8 cellular contexts compared by ENCODE assay signal in the genomic region with DNA sequence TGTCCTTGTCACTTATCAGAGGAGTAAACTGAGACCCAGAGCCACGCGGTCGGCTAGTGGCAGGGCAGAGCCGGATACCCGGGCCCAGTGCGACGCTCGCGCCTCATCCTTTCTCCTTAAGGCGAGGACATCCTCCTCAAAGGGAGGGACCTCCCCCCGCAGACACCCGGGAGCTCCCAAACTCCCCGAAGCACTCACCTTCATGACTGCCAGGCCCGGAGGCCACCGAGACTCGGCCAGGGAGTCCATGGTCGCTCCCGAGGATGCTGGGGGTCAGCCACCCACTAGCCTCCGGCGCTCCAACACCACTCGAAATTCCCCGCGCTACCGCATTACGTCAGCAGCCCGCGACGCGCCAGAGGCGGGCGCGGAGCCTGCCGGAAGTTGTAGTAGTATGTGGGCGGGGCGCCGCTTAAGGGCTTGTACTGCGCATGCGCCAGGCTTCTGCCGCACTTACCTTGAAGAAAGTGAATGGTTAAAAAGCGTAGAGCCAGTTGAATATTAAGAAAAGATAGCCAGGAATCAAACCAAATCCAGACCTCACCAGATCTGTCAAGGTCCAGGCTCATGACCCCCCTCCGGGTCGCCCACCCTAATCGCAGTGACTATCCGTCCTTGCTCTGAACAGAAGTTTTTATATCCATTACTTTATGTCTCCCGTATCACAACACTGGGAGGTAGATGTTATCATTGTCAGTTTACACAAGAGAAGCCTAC. TPM values are rescaled to one million over a fixed set of nuclear protein-coding genes. Genes with fewer than 3 reads are reported as not detected.
DNase-seq lines count a peak whose midpoint lies in the region; ATAC-seq and TF ChIP-seq lines count a peak whose summit lies in the region.

Gene RAD18 (minus strand): TSS at position 336 of the 717 bp plus-strand sequence. CDS start 87 bp downstream, at position 249.

- H3K9ac ChIP-seq in muscle layer of colon (ENCODE audit: low read length) = peak within 1 kb of the TSS; percentile 57

- 1% methylated on average over 44 to 45 of the region's 45 CpGs for WGBS in esophagus, 2 donors

- H3K4me1 ChIP-seq in esophagus (ENCODE audit: control insufficient read depth in 2 of 2, insufficient read depth in 2 of 2, low read length in 1 of 2) = no peaks in the 10 kb centered on the region
- peaks cover 13% of the 10 kb centered on the region for H3K4me1 ChIP-seq in muscle layer of colon (ENCODE audit: insufficient read depth, low read length)

- H3K27ac ChIP-seq in esophagus (ENCODE audit: low read depth in 2 of 2, low read length in 1 of 2) (peak within 1 kb of the TSS; percentile 82 to 87), muscle layer of colon (ENCODE audit: low read depth, low read length) (peak within 1 kb of the TSS; percentile 68)

- H3K4me3 ChIP-seq in Jurkat, Clone E6-1 (ENCODE audit: low read length) = peak within 1 kb of the TSS; percentile 59
- H3K4me3 ChIP-seq in esophagus (ENCODE audit: low read depth in 1 of 2, low read length in 2 of 2) = peak within 1 kb of the TSS; percentile 73 to 81
- H3K4me3 ChIP-seq in muscle layer of colon (ENCODE audit: low read depth in 1 of 2, low read length in 2 of 2) = peak within 1 kb of the TSS; percentile 56 to 90

- H3K36me3 ChIP-seq in esophagus (ENCODE audit: control insufficient read depth in 2 of 2, insufficient read depth in 2 of 2, low read length in 1 of 2) (no peaks in the 10 kb centered on the region), muscle layer of colon (ENCODE audit: insufficient read depth, low read length) (no peaks in the 10 kb centered on the region)

- H3K9me3 ChIP-seq in esophagus (ENCODE audit: control insufficient read depth in 2 of 2, insufficient read depth in 1 of 2, low read depth in 1 of 2, low read length in 1 of 2) (no peaks in the 10 kb centered on the region), muscle layer of colon (ENCODE audit: low read length) (no peaks in the 10 kb centered on the region)

- DNase-seq in DMS53 (lab: John Stamatoyannopoulos, UW) = peak; percentile 83
- DNase-seq in Jurkat, Clone E6-1 (ENCODE audit: low read depth, low spot score) = peak; percentile 88
- peak; percentile 94 for DNase-seq in activated T-cell treated with anti-CD3 and anti-CD28 coated beads, Interleukin-2, amount 50 U/mL, for 1 hour
- DNase-seq in stimulated activated CD8-positive, alpha-beta memory T cell treated with anti-CD3 and anti-CD28 coated beads, Interleukin-7, amount 100 ng/mL, for 1 hour (ENCODE audit: low read depth in 2 of 2) = peak; percentile 88

- H3K27me3 ChIP-seq in esophagus (ENCODE audit: control insufficient read depth in 1 of 2, insufficient read depth in 2 of 2, low read length in 2 of 2) (no peaks in the 10 kb centered on the region), muscle layer of colon (ENCODE audit: control insufficient read depth in 1 of 2, insufficient read depth in 2 of 2, low read length in 2 of 2) (no peaks in the 10 kb centered on the region)

- peak; percentile 87 for ATAC-seq in GM21717 (IDR thresholded peaks at IDR 0.05; ENCODE audit: unreplicated experiment)

TF ChIP-seq in PFSK-1, 5 proteins besides CTCF, POLR2A, EP300 and RAD21:
- TF ChIP-seq FOXP2 (optimal IDR thresholded peaks at IDR 0.05; ENCODE audit: borderline replicate concordance, extremely low read depth, extremely low read length, insufficient read depth) (no peak), TAF1 (IDR thresholded peaks at IDR 0.05; ENCODE audit: borderline replicate concordance, insufficient read depth, low read length) (peak; percentile 42; the same call in 1 of the 2 replicates), SIN3A (IDR thresholded peaks at IDR 0.05; ENCODE audit: borderline replicate concordance, insufficient read depth, low read length) (peak; percentile 53; the same call in 1 of the 2 replicates), POLR2AphosphoS5 (IDR thresholded peaks at IDR 0.05; ENCODE audit: low read depth, low read length) (peak; percentile 66), REST (IDR thresholded peaks at IDR 0.05; ENCODE audit: insufficient read depth in 1 of 2, low read depth in 2 of 2, low read length in 2 of 2) (0 out of 4 replicates have a peak, but pooled peaks of 1 of the 2 experiments have one; percentile 33)

RNA-seq across cellular contexts. Expression of gene RAD18, which starts in this region (rescaled TPM):
- 21.8 TPM for polyA plus RNA-seq in Jurkat, Clone E6-1 (2012; ENCODE audit: insufficient read depth, insufficient read length)
- polyA plus RNA-seq in PFSK-1 (2012; ENCODE audit: insufficient read length, low read depth) = 7.7 TPM
- polyA plus RNA-seq in esophagus = 1 to 10 TPM; 2.4 to 2.5 TPM

Comparison
In these comparisons a context has a peak if more than half of its experiments do, and no peak if none do; other contexts are left out.
1. Peak in every context shown above with its lines: DNase-seq, ATAC-seq, H3K4me3 ChIP-seq and H3K27ac ChIP-seq.